In genomic region chr12:31585895-31586294, GRCh38 we compare ENCODE assay signal across 1 cellular context.
A peak's percentile ranks its signal among the peaks of the same experiment; 100 is the strongest.
TF ChIP-seq lines count a peak whose summit lies in the region.

No MANE protein-coding gene starts in this region.

TF ChIP-seq in HEK293, 187 proteins besides CTCF, POLR2A, EP300 and RAD21 (continued from another document):
- TF ChIP-seq ZBTB10 (tag by site-specific recombination; IDR thresholded peaks at IDR 0.05) (no peak), ZNF354C (tag by site-specific recombination; IDR thresholded peaks at IDR 0.05; ENCODE audit: borderline replicate concordance, low read depth) (no peak), GLI4 (tag by site-specific recombination; IDR thresholded peaks at IDR 0.05) (no peak), OVOL3 (tag by site-specific recombination; IDR thresholded peaks at IDR 0.05) (no peak), ZNF239 (tag by site-specific recombination; IDR thresholded peaks at IDR 0.05) (peak; percentile 72; the same call in 1 of the 2 replicates), ZNF510 (tag by site-specific recombination; IDR thresholded peaks at IDR 0.05; ENCODE audit: insufficient replicate concordance) (no peak)
